In the genomic region with DNA sequence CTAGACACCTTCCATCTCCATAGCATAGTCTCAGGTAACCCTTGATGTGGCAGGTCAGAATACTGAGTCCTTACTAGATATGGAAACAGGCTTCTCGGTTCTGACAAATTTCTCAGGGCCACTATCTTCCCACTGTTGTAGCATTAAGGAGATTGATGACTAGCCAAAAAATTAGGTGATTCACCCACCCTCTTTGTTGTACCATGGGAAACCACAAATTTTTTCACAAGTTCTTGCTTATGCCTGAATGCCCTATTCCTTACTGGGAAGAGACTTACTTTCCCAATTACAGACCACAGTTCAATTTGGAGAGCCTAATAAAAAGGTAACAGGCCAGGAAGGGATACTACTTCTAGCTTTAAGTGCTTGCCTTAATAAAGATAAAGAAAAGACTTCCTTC, we compare ENCODE assay signal across 28 cellular contexts.
DNase-seq lines count a peak whose midpoint lies in the region; ATAC-seq, FAIRE-seq and TF ChIP-seq lines count a peak whose summit lies in the region.
"Had no signal": no experiment of that assay in that cellular context is flagged by ENCODE, and none has a peak within 500 bp of the region (broad histone marks: within the 10 kb centered on the region; RNA-seq: fewer than 3 reads in every experiment).

No MANE protein-coding gene starts in this region.

- POLR2A ChIA-PET in MCF 10A (lab: Yijun Ruan, JAX): no interaction called here

- no peak overlapping the region for H3K4me3 Mint-ChIP-seq in MCF 10A (ENCODE audit: unreplicated experiment)
- H3K4me3 Mint-ChIP-seq: CD14-positive monocyte; CD4-positive, alpha-beta memory T cell; CD4-positive, CD25-positive, alpha-beta regulatory T cell; CD8-positive, alpha-beta memory T cell had no signal

- TF ChIP-seq POLR2A in breast epithelium (IDR thresholded peaks at IDR 0.05): no peak

- CTCF ChIA-PET in MCF 10A (lab: Yijun Ruan, JAX): no interaction called here

- no peaks in the 10 kb centered on the region for H3K9me3 Mint-ChIP-seq in MCF 10A (ENCODE audit: unreplicated experiment)

- no peak overlapping the region for H3K4me3 ChIP-seq in breast epithelium
- H3K4me3 ChIP-seq in bronchial epithelial cell (ENCODE audit: low read depth, low read length): no peak overlapping the region
- H3K4me3 ChIP-seq: A549, BLaER1, GM12878 had no signal

- H3K4me1 ChIP-seq in breast epithelium (no peaks in the 10 kb centered on the region), foreskin keratinocyte (no peaks in the 10 kb centered on the region)
- H3K4me1 ChIP-seq: A549, BE2C, BLaER1 had no signal

- peak; percentile 61 for DNase-seq in MCF 10A (ENCODE audit: unreplicated experiment)
- no peak for DNase-seq in breast epithelium (ENCODE audit: low spot score in 2 of 2)
- DNase-seq in astrocyte of the hippocampus (ENCODE audit: low read depth, low spot score): peak; percentile 19
- DNase-seq in bronchial epithelial cell (ENCODE audit: low read depth): peak; percentile 24
- DNase-seq in foreskin keratinocyte: peak; percentile 14 to 61
- DNase-seq: BE2C; C1 segment of cervical spinal cord; CD4-positive, alpha-beta memory T cell; CD4-positive, CD25-positive, alpha-beta regulatory T cell; CD8-positive, alpha-beta memory T cell; COR-L47; DMS 273 treated with DMSO at 0.1 percent for 48 hours; DMS153; DMS53; DMS79; DND-41; EL; GDM1 had no signal

- peak overlapping the region; percentile 59 for H3K27ac Mint-ChIP-seq in MCF 10A (ENCODE audit: low read depth, unreplicated experiment)
- H3K27ac Mint-ChIP-seq: CD14-positive monocyte; CD4-positive, alpha-beta memory T cell; CD4-positive, CD25-positive, alpha-beta regulatory T cell; CD8-positive, alpha-beta memory T cell had no signal

- FAIRE-seq in bronchial epithelial cell (lab: Jason Lieb, UNC): no peak
- FAIRE-seq: A549, GM12878, GM12892, GM18507 had no signal

- H3K27ac ChIP-seq in breast epithelium (no peak overlapping the region), foreskin keratinocyte (no peak overlapping the region)
- H3K27ac ChIP-seq: 22Rv1, A549, BLaER1 had no signal

- intact Hi-C loops in MCF 10A (cut with micrococcal nuclease): no loop called here
- intact Hi-C loops in breast epithelium (cut with DNase I; ENCODE audit: low total_unique reads): no loop called here

- H3K36me3 ChIP-seq in breast epithelium (no peaks in the 10 kb centered on the region), bronchial epithelial cell (ENCODE audit: control insufficient read depth, insufficient read depth, low read length) (no peaks in the 10 kb centered on the region)
- H3K36me3 ChIP-seq: BE2C, BLaER1 had no signal

- ATAC-seq in foreskin keratinocyte: peak; percentile 48
- ATAC-seq in GM19452 (IDR thresholded peaks at IDR 0.05; ENCODE audit: unreplicated experiment): no peak
- ATAC-seq in GM19324 (IDR thresholded peaks at IDR 0.05; ENCODE audit: low FRiP score, unreplicated experiment): no peak
- no peak for ATAC-seq in SK-N-SH treated with all-trans-retinoic acid at 6 μM for 48 hours
- ATAC-seq: A549, GM12878 had no signal

- H3K27me3 Mint-ChIP-seq in MCF 10A (ENCODE audit: insufficient read depth, unreplicated experiment): no peaks in the 10 kb centered on the region
- H3K27me3 Mint-ChIP-seq: CD4-positive, alpha-beta memory T cell; CD4-positive, CD25-positive, alpha-beta regulatory T cell; CD8-positive, alpha-beta memory T cell had no signal

- H3K9me3 ChIP-seq in breast epithelium: no peaks in the 10 kb centered on the region
- H3K9me3 ChIP-seq: A549, BE2C, BLaER1 had no signal

- H3K36me3 Mint-ChIP-seq in MCF 10A (ENCODE audit: insufficient read depth, unreplicated experiment): peaks cover 4% of the 10 kb centered on the region
- H3K36me3 Mint-ChIP-seq: CD14-positive monocyte; CD4-positive, alpha-beta memory T cell; CD4-positive, CD25-positive, alpha-beta regulatory T cell; CD8-positive, alpha-beta memory T cell had no signal

- TF ChIP-seq CTCF in MCF 10A (IDR thresholded peaks at IDR 0.05; ENCODE audit: unreplicated experiment) (no peak), breast epithelium (IDR thresholded peaks at IDR 0.05) (no peak), bronchial epithelial cell (IDR thresholded peaks at IDR 0.05; ENCODE audit: insufficient read depth, low read length, severe bottlenecking) (no peak), foreskin keratinocyte (conservative IDR thresholded peaks at IDR 0.05) (no peak)

- H3K4me1 Mint-ChIP-seq in MCF 10A (ENCODE audit: insufficient read depth, unreplicated experiment): peaks cover 25% of the 10 kb centered on the region
- H3K4me1 Mint-ChIP-seq: CD14-positive monocyte; CD4-positive, alpha-beta memory T cell; CD4-positive, CD25-positive, alpha-beta regulatory T cell; CD8-positive, alpha-beta memory T cell had no signal

- no TSS peak for BruUV-seq in MCF 10A (replicated peaks; lab: Mats Ljungman, UMichigan)

- H3K27me3 ChIP-seq in breast epithelium (no peaks in the 10 kb centered on the region), bronchial epithelial cell (ENCODE audit: control insufficient read depth, insufficient read depth, low read length) (no peaks in the 10 kb centered on the region), foreskin keratinocyte (no peaks in the 10 kb centered on the region)
- H3K27me3 ChIP-seq: BE2C, BLaER1 had no signal

TF ChIP-seq in SK-N-SH treated with all-trans-retinoic acid at 6 μM for 48 hours, 23 proteins besides CTCF, POLR2A, EP300 and RAD21:
- no peak for TF ChIP-seq SNAI2 (CRISPR knock-in tag; IDR thresholded peaks at IDR 0.05)
- TF ChIP-seq, protein P1, sequence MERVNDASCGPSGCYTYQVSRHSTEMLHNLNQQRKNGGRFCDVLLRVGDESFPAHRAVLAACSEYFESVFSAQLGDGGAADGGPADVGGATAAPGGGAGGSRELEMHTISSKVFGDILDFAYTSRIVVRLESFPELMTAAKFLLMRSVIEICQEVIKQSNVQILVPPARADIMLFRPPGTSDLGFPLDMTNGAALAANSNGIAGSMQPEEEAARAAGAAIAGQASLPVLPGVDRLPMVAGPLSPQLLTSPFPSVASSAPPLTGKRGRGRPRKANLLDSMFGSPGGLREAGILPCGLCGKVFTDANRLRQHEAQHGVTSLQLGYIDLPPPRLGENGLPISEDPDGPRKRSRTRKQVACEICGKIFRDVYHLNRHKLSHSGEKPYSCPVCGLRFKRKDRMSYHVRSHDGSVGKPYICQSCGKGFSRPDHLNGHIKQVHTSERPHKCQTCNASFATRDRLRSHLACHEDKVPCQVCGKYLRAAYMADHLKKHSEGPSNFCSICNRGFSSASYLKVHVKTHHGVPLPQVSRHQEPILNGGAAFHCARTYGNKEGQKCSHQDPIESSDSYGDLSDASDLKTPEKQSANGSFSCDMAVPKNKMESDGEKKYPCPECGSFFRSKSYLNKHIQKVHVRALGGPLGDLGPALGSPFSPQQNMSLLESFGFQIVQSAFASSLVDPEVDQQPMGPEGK (CRISPR knock-in tag; IDR thresholded peaks at IDR 0.05; ENCODE audit: borderline replicate concordance): no peak
- no peak for TF ChIP-seq TCF4 (CRISPR knock-in tag; IDR thresholded peaks at IDR 0.05; ENCODE audit: borderline replicate concordance)
- no peak for TF ChIP-seq ZNF70 (CRISPR knock-in tag; IDR thresholded peaks at IDR 0.05)
- TF ChIP-seq PPARA (CRISPR knock-in tag; IDR thresholded peaks at IDR 0.05; ENCODE audit: borderline replicate concordance): no peak
- no peak for TF ChIP-seq ZC3H10 (CRISPR knock-in tag; IDR thresholded peaks at IDR 0.05)
- TF ChIP-seq BACH2 (CRISPR knock-in tag; IDR thresholded peaks at IDR 0.05; ENCODE audit: borderline replicate concordance): no peak
- TF ChIP-seq ARNTL (CRISPR knock-in tag; IDR thresholded peaks at IDR 0.05; ENCODE audit: borderline replicate concordance, low read depth): no peak
- TF ChIP-seq RARB (CRISPR knock-in tag; IDR thresholded peaks at IDR 0.05): no peak
- TF ChIP-seq ISL1 (CRISPR knock-in tag; IDR thresholded peaks at IDR 0.05): no peak
- TF ChIP-seq, protein P2, sequence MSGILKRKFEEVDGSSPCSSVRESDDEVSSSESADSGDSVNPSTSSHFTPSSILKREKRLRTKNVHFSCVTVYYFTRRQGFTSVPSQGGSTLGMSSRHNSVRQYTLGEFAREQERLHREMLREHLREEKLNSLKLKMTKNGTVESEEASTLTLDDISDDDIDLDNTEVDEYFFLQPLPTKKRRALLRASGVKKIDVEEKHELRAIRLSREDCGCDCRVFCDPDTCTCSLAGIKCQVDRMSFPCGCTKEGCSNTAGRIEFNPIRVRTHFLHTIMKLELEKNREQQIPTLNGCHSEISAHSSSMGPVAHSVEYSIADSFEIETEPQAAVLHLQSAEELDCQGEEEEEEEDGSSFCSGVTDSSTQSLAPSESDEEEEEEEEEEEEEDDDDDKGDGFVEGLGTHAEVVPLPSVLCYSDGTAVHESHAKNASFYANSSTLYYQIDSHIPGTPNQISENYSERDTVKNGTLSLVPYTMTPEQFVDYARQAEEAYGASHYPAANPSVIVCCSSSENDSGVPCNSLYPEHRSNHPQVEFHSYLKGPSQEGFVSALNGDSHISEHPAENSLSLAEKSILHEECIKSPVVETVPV (CRISPR knock-in tag; IDR thresholded peaks at IDR 0.05): no peak
- no peak for TF ChIP-seq ZFP3 (CRISPR knock-in tag; IDR thresholded peaks at IDR 0.05)
- TF ChIP-seq ESRRG (CRISPR knock-in tag; IDR thresholded peaks at IDR 0.05): no peak
- no peak for TF ChIP-seq TOX (CRISPR knock-in tag; IDR thresholded peaks at IDR 0.05; ENCODE audit: borderline replicate concordance)
- no peak for TF ChIP-seq GLIS3 (CRISPR knock-in tag; IDR thresholded peaks at IDR 0.05)
- TF ChIP-seq ZNF8 (CRISPR knock-in tag; IDR thresholded peaks at IDR 0.05): no peak
- no peak for TF ChIP-seq CSDC2 (CRISPR knock-in tag; IDR thresholded peaks at IDR 0.05)
- TF ChIP-seq, protein P3, sequence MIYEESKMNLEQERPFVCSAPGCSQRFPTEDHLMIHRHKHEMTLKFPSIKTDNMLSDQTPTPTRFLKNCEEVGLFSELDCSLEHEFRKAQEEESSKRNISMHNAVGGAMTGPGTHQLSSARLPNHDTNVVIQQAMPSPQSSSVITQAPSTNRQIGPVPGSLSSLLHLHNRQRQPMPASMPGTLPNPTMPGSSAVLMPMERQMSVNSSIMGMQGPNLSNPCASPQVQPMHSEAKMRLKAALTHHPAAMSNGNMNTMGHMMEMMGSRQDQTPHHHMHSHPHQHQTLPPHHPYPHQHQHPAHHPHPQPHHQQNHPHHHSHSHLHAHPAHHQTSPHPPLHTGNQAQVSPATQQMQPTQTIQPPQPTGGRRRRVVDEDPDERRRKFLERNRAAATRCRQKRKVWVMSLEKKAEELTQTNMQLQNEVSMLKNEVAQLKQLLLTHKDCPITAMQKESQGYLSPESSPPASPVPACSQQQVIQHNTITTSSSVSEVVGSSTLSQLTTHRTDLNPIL (CRISPR knock-in tag; IDR thresholded peaks at IDR 0.05; ENCODE audit: low read depth): no peak
- no peak for TF ChIP-seq ZNF565 (CRISPR knock-in tag; conservative IDR thresholded peaks at IDR 0.05; ENCODE audit: low read depth)

Comparison
In these comparisons a context has a peak if more than half of its experiments do, and no peak if none do; other contexts are left out.
1. DNase-seq: peak in MCF 10A (single experiment), astrocyte of the hippocampus (single experiment), bronchial epithelial cell (single experiment) and foreskin keratinocyte (2 of 2); none in breast epithelium (0 of 2).